Comparison of ENCODE assay signal across 21 cellular contexts in genomic region chr2:19321946-19322345, GRCh38. TPM values are rescaled to one million over a fixed set of nuclear protein-coding genes. Genes with fewer than 3 reads are reported as not detected.
DNase-seq lines count a peak whose midpoint lies in the region; ATAC-seq, FAIRE-seq and TF ChIP-seq lines count a peak whose summit lies in the region.
"Had no signal": no experiment of that assay in that cellular context is flagged by ENCODE, and none has a peak within 500 bp of the region (broad histone marks: within the 10 kb centered on the region; RNA-seq: fewer than 3 reads in every experiment).

No MANE protein-coding gene starts in this region.

- H3K4me3 ChIP-seq in HepG2 (replicated peaks in 1 of 3; ENCODE audit: insufficient read depth in 1 of 3, low read depth in 2 of 3, low read length in 3 of 3) = no peak overlapping the region

- no peak overlapping the region for H2AFZ ChIP-seq in HepG2 (ENCODE audit: low read length)

- H3K36me3 Mint-ChIP-seq in activated T-helper 17 cell treated with anti-CD3 and anti-CD28 coated beads, Interleukin-2, amount 50 U/mL, for 72 hours (ENCODE audit: low read depth) = no peaks in the 10 kb centered on the region

- no peak for FAIRE-seq in HepG2 (lab: Jason Lieb, UNC)
- FAIRE-seq: G401.6, GM19239 had no signal

- no peak overlapping the region for H3K9ac ChIP-seq in HepG2 (ENCODE audit: insufficient read depth, low read depth, low read length)

- H3K27me3 Mint-ChIP-seq in activated T-helper 17 cell treated with anti-CD3 and anti-CD28 coated beads, Interleukin-2, amount 50 U/mL, for 72 hours = no peaks in the 10 kb centered on the region

- H3K4me1 Mint-ChIP-seq in activated T-helper 17 cell treated with anti-CD3 and anti-CD28 coated beads, Interleukin-2, amount 50 U/mL, for 72 hours = no peaks in the 10 kb centered on the region
- H3K4me1 Mint-ChIP-seq: CD4-positive, CD25-positive, alpha-beta regulatory T cell had no signal

- no peak overlapping the region for H3K27ac ChIP-seq in HepG2 (ENCODE audit: extremely low read length, insufficient read depth, low read length)
- H3K27ac ChIP-seq: HL-60 had no signal

- ATAC-seq in HepG2 = no peak
- no peak for ATAC-seq in activated T-helper 17 cell treated with anti-CD3 and anti-CD28 coated beads, Interleukin-2, amount 50 U/mL, for 72 hours (replicated peaks)
- no peak for ATAC-seq in GM21447 (IDR thresholded peaks at IDR 0.05; ENCODE audit: unreplicated experiment)

- H3K4me2 ChIP-seq in HepG2 (ENCODE audit: low read depth, low read length) = no peak overlapping the region

- POLR2A ChIA-PET in HepG2 (lab: Yijun Ruan, JAX) = no interaction called here

- TF ChIP-seq EP300 in HepG2 (IDR thresholded peaks at IDR 0.05; ENCODE audit: low read depth in 2 of 2, low read length in 2 of 2) (no peak), HepG2 (CRISPR knock-in tag; IDR thresholded peaks at IDR 0.05; ENCODE audit: borderline replicate concordance) (no peak)

- H3K27ac Mint-ChIP-seq in activated T-helper 17 cell treated with anti-CD3 and anti-CD28 coated beads, Interleukin-2, amount 50 U/mL, for 72 hours = no peak overlapping the region

- H3K9me3 Mint-ChIP-seq in activated T-helper 17 cell treated with anti-CD3 and anti-CD28 coated beads, Interleukin-2, amount 50 U/mL, for 72 hours = no peaks in the 10 kb centered on the region
- H3K9me3 Mint-ChIP-seq: CD4-positive, CD25-positive, alpha-beta regulatory T cell had no signal

- TF ChIP-seq RAD21 in HepG2 (CRISPR knock-in tag; IDR thresholded peaks at IDR 0.05) = no peak

- H3K79me2 ChIP-seq in HepG2 (ENCODE audit: insufficient read depth, low read length) = no peaks in the 10 kb centered on the region

- no peaks in the 10 kb centered on the region for H3K27me3 ChIP-seq in HepG2 (ENCODE audit: control insufficient read depth in 1 of 2, insufficient read depth in 2 of 2, low read length in 2 of 2)

- no peak for TF ChIP-seq CTCF in HepG2 (CRISPR knock-in tag; IDR thresholded peaks at IDR 0.05)

- DNase-seq in EL (peak; percentile 8), amniotic epithelial cell (ENCODE audit: low read depth) (peak; percentile 78), fibroblast of peridontal ligament (ENCODE audit: extremely low read depth) (peak; percentile 47), HepG2 (ENCODE audit: low spot score) (peak; percentile 30), cortex of kidney (lab: John Stamatoyannopoulos, UW) (no peak), NCI-H82 treated with DMSO at 0.1 percent for 48 hours (lab: John Stamatoyannopoulos, UW; ENCODE audit: unreplicated experiment) (no peak)
- DNase-seq: AML-193; Calu3; CD4-positive, CD25-positive, alpha-beta regulatory T cell; GOT3; KBM-7; NCI-H1048; NCI-H146; NCI-H2227 treated with DMSO at 0.1 percent for 48 hours; NCI-H526 treated with DMSO at 0.1 percent for 48 hours; Right ventricle myocardium superior had no signal

- no peak overlapping the region for H3K4me3 Mint-ChIP-seq in activated T-helper 17 cell treated with anti-CD3 and anti-CD28 coated beads, Interleukin-2, amount 50 U/mL, for 72 hours
- H3K4me3 Mint-ChIP-seq: CD4-positive, CD25-positive, alpha-beta regulatory T cell had no signal

- no peaks in the 10 kb centered on the region for H4K20me1 ChIP-seq in HepG2 (ENCODE audit: insufficient read depth, low read length)

- in situ Hi-C loops in HepG2 (cut with HindIII; ENCODE audit: extremely low pct_ligation_motif_present, low pct_unique_long_range_greater_than_20kb) = no loop called here

- H3K36me3 ChIP-seq in HepG2 (replicated peaks in 1 of 2; ENCODE audit: control insufficient read depth in 1 of 2, insufficient read depth in 2 of 2, low read length in 2 of 2) = no peaks in the 10 kb centered on the region

- CTCF ChIA-PET in HepG2 (lab: Yijun Ruan, JAX; ENCODE audit: low intra/inter-chr PET ratio, low total read pairs) = no interaction called here

- no peaks in the 10 kb centered on the region for H3K9me3 ChIP-seq in HepG2 (ENCODE audit: low read length)

- no TSS peak for BruUV-seq in HepG2 (replicated peaks; lab: Mats Ljungman, UMichigan)

- intact Hi-C loops in HepG2 (cut with micrococcal nuclease; ENCODE audit: unreplicated experiment) = no loop called here

- TF ChIP-seq POLR2A in HepG2 (IDR thresholded peaks at IDR 0.05; ENCODE audit: insufficient read depth in 1 of 2, low read depth in 2 of 2, low read length in 2 of 2) = no peak

- no peaks in the 10 kb centered on the region for H3K4me1 ChIP-seq in HepG2 (ENCODE audit: insufficient read depth, low read length)

TF ChIP-seq in HepG2, 621 proteins besides CTCF, POLR2A, EP300 and RAD21 (continues in another document):
- TF ChIP-seq, protein P1, sequence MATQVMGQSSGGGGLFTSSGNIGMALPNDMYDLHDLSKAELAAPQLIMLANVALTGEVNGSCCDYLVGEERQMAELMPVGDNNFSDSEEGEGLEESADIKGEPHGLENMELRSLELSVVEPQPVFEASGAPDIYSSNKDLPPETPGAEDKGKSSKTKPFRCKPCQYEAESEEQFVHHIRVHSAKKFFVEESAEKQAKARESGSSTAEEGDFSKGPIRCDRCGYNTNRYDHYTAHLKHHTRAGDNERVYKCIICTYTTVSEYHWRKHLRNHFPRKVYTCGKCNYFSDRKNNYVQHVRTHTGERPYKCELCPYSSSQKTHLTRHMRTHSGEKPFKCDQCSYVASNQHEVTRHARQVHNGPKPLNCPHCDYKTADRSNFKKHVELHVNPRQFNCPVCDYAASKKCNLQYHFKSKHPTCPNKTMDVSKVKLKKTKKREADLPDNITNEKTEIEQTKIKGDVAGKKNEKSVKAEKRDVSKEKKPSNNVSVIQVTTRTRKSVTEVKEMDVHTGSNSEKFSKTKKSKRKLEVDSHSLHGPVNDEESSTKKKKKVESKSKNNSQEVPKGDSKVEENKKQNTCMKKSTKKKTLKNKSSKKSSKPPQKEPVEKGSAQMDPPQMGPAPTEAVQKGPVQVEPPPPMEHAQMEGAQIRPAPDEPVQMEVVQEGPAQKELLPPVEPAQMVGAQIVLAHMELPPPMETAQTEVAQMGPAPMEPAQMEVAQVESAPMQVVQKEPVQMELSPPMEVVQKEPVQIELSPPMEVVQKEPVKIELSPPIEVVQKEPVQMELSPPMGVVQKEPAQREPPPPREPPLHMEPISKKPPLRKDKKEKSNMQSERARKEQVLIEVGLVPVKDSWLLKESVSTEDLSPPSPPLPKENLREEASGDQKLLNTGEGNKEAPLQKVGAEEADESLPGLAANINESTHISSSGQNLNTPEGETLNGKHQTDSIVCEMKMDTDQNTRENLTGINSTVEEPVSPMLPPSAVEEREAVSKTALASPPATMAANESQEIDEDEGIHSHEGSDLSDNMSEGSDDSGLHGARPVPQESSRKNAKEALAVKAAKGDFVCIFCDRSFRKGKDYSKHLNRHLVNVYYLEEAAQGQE (IDR thresholded peaks at IDR 0.05; ENCODE audit: borderline replicate concordance in 1 of 2, low read depth in 1 of 2, low read length in 2 of 2) = no peak
- TF ChIP-seq FOSL1 (CRISPR knock-in tag; IDR thresholded peaks at IDR 0.05; ENCODE audit: borderline replicate concordance) = no peak
- TF ChIP-seq, protein P2, sequence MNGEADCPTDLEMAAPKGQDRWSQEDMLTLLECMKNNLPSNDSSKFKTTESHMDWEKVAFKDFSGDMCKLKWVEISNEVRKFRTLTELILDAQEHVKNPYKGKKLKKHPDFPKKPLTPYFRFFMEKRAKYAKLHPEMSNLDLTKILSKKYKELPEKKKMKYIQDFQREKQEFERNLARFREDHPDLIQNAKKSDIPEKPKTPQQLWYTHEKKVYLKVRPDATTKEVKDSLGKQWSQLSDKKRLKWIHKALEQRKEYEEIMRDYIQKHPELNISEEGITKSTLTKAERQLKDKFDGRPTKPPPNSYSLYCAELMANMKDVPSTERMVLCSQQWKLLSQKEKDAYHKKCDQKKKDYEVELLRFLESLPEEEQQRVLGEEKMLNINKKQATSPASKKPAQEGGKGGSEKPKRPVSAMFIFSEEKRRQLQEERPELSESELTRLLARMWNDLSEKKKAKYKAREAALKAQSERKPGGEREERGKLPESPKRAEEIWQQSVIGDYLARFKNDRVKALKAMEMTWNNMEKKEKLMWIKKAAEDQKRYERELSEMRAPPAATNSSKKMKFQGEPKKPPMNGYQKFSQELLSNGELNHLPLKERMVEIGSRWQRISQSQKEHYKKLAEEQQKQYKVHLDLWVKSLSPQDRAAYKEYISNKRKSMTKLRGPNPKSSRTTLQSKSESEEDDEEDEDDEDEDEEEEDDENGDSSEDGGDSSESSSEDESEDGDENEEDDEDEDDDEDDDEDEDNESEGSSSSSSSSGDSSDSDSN (CRISPR knock-in tag; IDR thresholded peaks at IDR 0.05) = no peak

RNA-seq across cellular contexts. Expression of gene OSR1, which starts 36.5 kb away (rescaled TPM):
- 0.81 and 1.1 TPM in 2 replicates for total RNA-seq in HepG2 (2016; rRNA removed; fragmentation: Illumina TruSeq; extraction: Trizol)
- 0.44 and 0.81 TPM in 2 replicates for total RNA-seq in HepG2 (2016; cell fraction: cytosol; rRNA removed; fragmentation: Illumina TruSeq; extraction: Trizol; ENCODE audit: low read depth)
- total RNA-seq in HepG2 (2016; cell fraction: insoluble cytoplasmic fraction; rRNA removed; fragmentation: Illumina TruSeq; extraction: Trizol) = 0.49 and 1.2 TPM in 2 replicates
- 1.00 and 1.0 TPM in 2 replicates for total RNA-seq in HepG2 (2016; cell fraction: membrane; rRNA removed; fragmentation: Illumina TruSeq; extraction: Trizol)
- total RNA-seq in HepG2 (2016; cell fraction: nucleus; rRNA removed; fragmentation: Illumina TruSeq; extraction: Trizol) = 0.90 and 1.1 TPM in 2 replicates
- 0.63 and 0.72 TPM in 2 replicates for polyA plus RNA-seq in HepG2 (2011; rRNA removed)
- 0.33 and 0.91 TPM in 2 replicates for polyA plus RNA-seq in HepG2 (2011; cell fraction: cytosol; rRNA removed)
- polyA plus RNA-seq in HepG2 (2011; cell fraction: nucleus; rRNA removed) = 1.4 and 2.1 TPM in 2 replicates
- 0.05 and 0.35 TPM in 2 replicates for polyA plus RNA-seq in HepG2 (2012)
- 0.26 and 0.32 TPM in 2 replicates for polyA plus RNA-seq in HepG2 (2016; cell fraction: cytosol; fragmentation: Illumina TruSeq; extraction: Trizol; ENCODE audit: low read depth)
- 1.1 and 1.3 TPM in 2 replicates for polyA plus RNA-seq in HepG2 (2016; cell fraction: insoluble cytoplasmic fraction; fragmentation: Illumina TruSeq; extraction: Trizol; ENCODE audit: low read depth)
- 0.49 TPM in 2 replicates for polyA plus RNA-seq in HepG2 (2016; cell fraction: membrane; fragmentation: Illumina TruSeq; extraction: Trizol; ENCODE audit: low read depth)
- polyA plus RNA-seq in HepG2 (2016; cell fraction: nucleus; fragmentation: Illumina TruSeq; extraction: Trizol; ENCODE audit: insufficient read depth, low read depth) = 1.7 and 2.3 TPM in 2 replicates
- 0.20 TPM in 1 of 2 replicates, not detected in the other for polyA minus RNA-seq in HepG2 (2011; rRNA and poly(A)+ RNA removed; ENCODE audit: low replicate concordance)
- 0.26 TPM in 1 of 2 replicates, not detected in the other for polyA minus RNA-seq in HepG2 (2011; cell fraction: cytosol; rRNA and poly(A)+ RNA removed)
- polyA minus RNA-seq in HepG2 (2011; cell fraction: nucleus; rRNA and poly(A)+ RNA removed) = 0.39 and 0.75 TPM in 2 replicates
- not detected for total RNA-seq in activated T-helper 17 cell treated with anti-CD3 and anti-CD28 coated beads, Interleukin-2, amount 50 U/mL, for 72 hours
- total RNA-seq: CD4-positive, CD25-positive, alpha-beta regulatory T cell had no signal
- polyA plus RNA-seq: CD4-positive, CD25-positive, alpha-beta regulatory T cell had no signal

Comparison
In these comparisons a context has a peak if more than half of its experiments do, and no peak if none do; other contexts are left out.
1. DNase-seq: peak in EL (single experiment), amniotic epithelial cell (single experiment), fibroblast of peridontal ligament (single experiment) and HepG2 (single experiment); none in cortex of kidney (single experiment) and NCI-H82 treated with DMSO at 0.1 percent for 48 hours (single experiment).